In the genomic region with DNA sequence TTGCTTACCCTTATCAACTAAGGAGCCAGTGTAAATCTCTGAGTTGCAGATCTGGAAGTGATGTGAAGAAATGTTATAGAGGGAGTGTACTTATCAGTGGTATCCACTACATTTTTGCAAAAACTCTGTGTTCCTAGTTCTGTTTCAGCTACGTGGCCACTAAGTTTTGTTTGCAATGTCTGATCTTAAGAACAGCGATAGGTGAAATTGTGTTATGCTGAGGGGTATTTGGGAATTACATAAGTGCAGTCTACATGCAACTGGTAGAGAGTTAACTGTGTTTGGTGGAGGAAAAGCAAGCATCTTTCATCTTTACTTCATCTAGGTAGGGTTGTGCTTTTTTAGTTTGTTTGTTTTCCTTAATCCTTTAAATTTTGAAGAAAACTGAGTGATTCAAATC, we compare ENCODE assay signal across 9 cellular contexts.
DNase-seq lines count a peak whose midpoint lies in the region; ATAC-seq and TF ChIP-seq lines count a peak whose summit lies in the region.
"Had no signal": no experiment of that assay in that cellular context is flagged by ENCODE, and none has a peak within 500 bp of the region (broad histone marks: within the 10 kb centered on the region; RNA-seq: fewer than 3 reads in every experiment).

No MANE protein-coding gene starts in this region.

- peak overlapping the region; percentile 61 for H3K4me3 ChIP-seq in DOHH2 (ENCODE audit: low read length)
- H3K4me3 ChIP-seq in MM.1S (ENCODE audit: low read length): peak overlapping the region; percentile 82
- H3K4me3 ChIP-seq in skeletal muscle satellite cell (ENCODE audit: low read length): no peak overlapping the region

- peak overlapping the region; percentile 95 to 100 for H3K27ac Mint-ChIP-seq in effector memory CD8-positive, alpha-beta T cell

- H3K36me3 ChIP-seq in DOHH2 (ENCODE audit: control insufficient read depth, low read length) (no peaks in the 10 kb centered on the region), MM.1S (replicated peaks; ENCODE audit: insufficient read depth, low read length) (no peaks in the 10 kb centered on the region), skeletal muscle satellite cell (ENCODE audit: insufficient read depth, low read length) (no peaks in the 10 kb centered on the region)

- H3K9me3 ChIP-seq in DOHH2 (ENCODE audit: control insufficient read depth, insufficient read depth, low read length) (no peaks in the 10 kb centered on the region), MM.1S (replicated peaks; ENCODE audit: insufficient read depth, low read length) (no peaks in the 10 kb centered on the region), skeletal muscle satellite cell (replicated peaks; ENCODE audit: low read length) (no peaks in the 10 kb centered on the region)

- H3F3A ChIP-seq in DOHH2 (ENCODE audit: control insufficient read depth, insufficient read depth) (peaks cover 11% of the 10 kb centered on the region), MM.1S (ENCODE audit: insufficient read depth, low read length) (peaks cover 39% of the 10 kb centered on the region)

- DNase-seq in MM.1S (no peak), A172 (ENCODE audit: low spot score) (no peak), medulla oblongata (ENCODE audit: extremely low spot score) (no peak), NCI-H2227 treated with DMSO at 0.1 percent for 48 hours (lab: John Stamatoyannopoulos, UW) (no peak)
- no peak for DNase-seq in effector memory CD8-positive, alpha-beta T cell
- DNase-seq: retina had no signal

- peaks cover 42 to 45% of the 10 kb centered on the region in 2 donors for H3K4me1 Mint-ChIP-seq in effector memory CD8-positive, alpha-beta T cell (ENCODE audit: low read depth in 2 of 2)

- H4K20me1 ChIP-seq in DOHH2 (ENCODE audit: control insufficient read depth, insufficient read depth, low read depth, low read length): no peaks in the 10 kb centered on the region
- no peaks in the 10 kb centered on the region for H4K20me1 ChIP-seq in MM.1S (ENCODE audit: insufficient read depth, low read length)

- peak overlapping the region; percentile 82 for H3K4me2 ChIP-seq in DOHH2 (ENCODE audit: low read length)
- H3K4me2 ChIP-seq in MM.1S (ENCODE audit: low read depth, low read length): peak overlapping the region; percentile 94
- H3K4me2 ChIP-seq in skeletal muscle satellite cell (ENCODE audit: low read length): peak overlapping the region; percentile 72

- H3K27me3 Mint-ChIP-seq in effector memory CD8-positive, alpha-beta T cell: no peaks in the 10 kb centered on the region

- H3K79me2 ChIP-seq in DOHH2 (ENCODE audit: control insufficient read depth, low read length): no peaks in the 10 kb centered on the region
- peaks cover 74% of the 10 kb centered on the region for H3K79me2 ChIP-seq in MM.1S (ENCODE audit: low read length)

- H3K9me3 Mint-ChIP-seq in effector memory CD8-positive, alpha-beta T cell: no peaks in the 10 kb centered on the region

- peaks cover 75% of the 10 kb centered on the region for H3K4me1 ChIP-seq in DOHH2 (ENCODE audit: control insufficient read depth, low read length)
- peaks cover 49% of the 10 kb centered on the region for H3K4me1 ChIP-seq in MM.1S (ENCODE audit: low read length)
- H3K4me1 ChIP-seq in skeletal muscle satellite cell (ENCODE audit: control insufficient read depth, insufficient read depth, low read length): peaks cover 43% of the 10 kb centered on the region

- H3K36me3 Mint-ChIP-seq in effector memory CD8-positive, alpha-beta T cell (ENCODE audit: insufficient read depth): peaks cover 77% of the 10 kb centered on the region

- no peak for TF ChIP-seq CTCF in DOHH2 (IDR thresholded peaks at IDR 0.05; ENCODE audit: low read depth, low read length, poor library complexity, severe bottlenecking)
- no peak for TF ChIP-seq CTCF in MM.1S (IDR thresholded peaks at IDR 0.05; ENCODE audit: low read length)

- peak overlapping the region; percentile 69 for H3K27ac ChIP-seq in DOHH2 (ENCODE audit: low read depth, low read length)
- peak overlapping the region; percentile 93 for H3K27ac ChIP-seq in MM.1S (ENCODE audit: low read length)

- H3K4me3 Mint-ChIP-seq in effector memory CD8-positive, alpha-beta T cell: peak overlapping the region; percentile 96 to 99

- ATAC-seq in effector memory CD8-positive, alpha-beta T cell (replicated peaks): no peak
- ATAC-seq in HG02610 (IDR thresholded peaks at IDR 0.05; ENCODE audit: unreplicated experiment): no peak

- H3K27me3 ChIP-seq in DOHH2 (ENCODE audit: control insufficient read depth, low read length): peaks cover 23% of the 10 kb centered on the region
- no peaks in the 10 kb centered on the region for H3K27me3 ChIP-seq in MM.1S (replicated peaks; ENCODE audit: insufficient read depth, low read length)
- no peaks in the 10 kb centered on the region for H3K27me3 ChIP-seq in skeletal muscle satellite cell (ENCODE audit: control insufficient read depth, insufficient read depth, low read length)

- no peak overlapping the region for H2AFZ ChIP-seq in MM.1S (ENCODE audit: low read length)

- H3K9ac ChIP-seq in MM.1S (ENCODE audit: low read length) (peak overlapping the region; percentile 87), skeletal muscle satellite cell (ENCODE audit: low read depth, low read length) (peak overlapping the region; percentile 52)

- H3K9me2 ChIP-seq in DOHH2 (replicated peaks; ENCODE audit: control insufficient read depth, low read length) (no peaks in the 10 kb centered on the region), MM.1S (replicated peaks; ENCODE audit: insufficient read depth, low read length) (no peaks in the 10 kb centered on the region)
